ENCODE assay signal across 29 cellular contexts in the genomic region with DNA sequence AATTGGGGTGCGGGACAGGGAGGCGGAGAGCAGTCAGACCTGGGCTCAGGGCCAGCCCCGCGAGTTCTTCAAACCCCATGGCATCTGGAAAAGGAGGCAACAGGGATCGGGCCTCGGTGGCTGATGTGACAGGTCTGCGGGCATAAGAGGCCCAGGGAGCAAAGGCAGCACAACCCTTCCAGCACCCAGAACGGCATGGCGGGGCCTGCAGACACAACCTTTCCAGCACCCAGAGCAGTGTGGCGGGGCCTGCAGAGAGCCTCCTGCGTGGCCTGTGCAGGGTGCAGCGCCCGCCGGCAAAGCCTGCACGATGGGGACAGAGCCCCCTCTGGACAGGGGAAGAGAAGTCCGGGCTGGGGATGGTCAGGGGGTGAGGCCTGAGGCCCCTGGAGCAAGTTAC.
"Had no signal": no experiment of that assay in that cellular context is flagged by ENCODE, and none has a peak within 500 bp of the region (broad histone marks: within the 10 kb centered on the region; RNA-seq: fewer than 3 reads in every experiment).

No MANE protein-coding gene starts in this region.

- FAIRE-seq: astrocyte, keratinocyte, pancreas had no signal

- H3K9me3 ChIP-seq: neutrophil, pancreas, psoas muscle, right atrium auricular region, thyroid gland, upper lobe of right lung had no signal

- H3K27me3 Mint-ChIP-seq: activated CD4-positive, alpha-beta T cell treated with anti-CD3 and anti-CD28 coated beads for 36 hours; activated naive CD8-positive, alpha-beta T cell; activated T-cell treated with anti-CD3 and anti-CD28 coated beads, Interleukin-2, amount 50 U/mL, for 24 hours; memory B cell; stimulated activated naive CD8-positive, alpha-beta T cell treated with anti-CD3 and anti-CD28 coated beads, Interleukin-15, Interleukin-2, amounts not matched to agents 100 ng/mL and 50 ng/mL, for 24 hours had no signal

- H3K27ac Mint-ChIP-seq: activated CD4-positive, alpha-beta T cell treated with anti-CD3 and anti-CD28 coated beads for 36 hours; activated naive CD8-positive, alpha-beta T cell; activated T-cell treated with anti-CD3 and anti-CD28 coated beads, Interleukin-2, amount 50 U/mL, for 24 hours; activated T-helper 2 cell treated with anti-CD3 and anti-CD28 coated beads, Interferon-gamma antibody, Interleukin-2, Interleukin-4, amounts not matched to agents 10 μg/mL and 5 μg/mL and 100 μg/mL, durations not matched to agents 14 hours and 24 hours and 36 hours; memory B cell; stimulated activated naive CD8-positive, alpha-beta T cell treated with anti-CD3 and anti-CD28 coated beads, Interleukin-15, Interleukin-2, amounts not matched to agents 100 ng/mL and 50 ng/mL, for 24 hours; WTC11 had no signal

- H3K4me3 ChIP-seq: pancreas, psoas muscle, right atrium auricular region, thyroid gland, upper lobe of right lung had no signal

- H3K9me3 Mint-ChIP-seq: activated T-cell treated with anti-CD3 and anti-CD28 coated beads, Interleukin-2, amount 50 U/mL, for 24 hours; activated T-helper 2 cell treated with anti-CD3 and anti-CD28 coated beads, Interferon-gamma antibody, Interleukin-2, Interleukin-4, amounts not matched to agents 10 μg/mL and 5 μg/mL and 100 μg/mL, durations not matched to agents 14 hours and 24 hours and 36 hours; memory B cell; stimulated activated naive CD8-positive, alpha-beta T cell treated with anti-CD3 and anti-CD28 coated beads, Interleukin-15, Interleukin-2, amounts not matched to agents 100 ng/mL and 50 ng/mL, for 24 hours; WTC11 had no signal

- DNase-seq: activated CD4-positive, alpha-beta T cell treated with anti-CD3 and anti-CD28 coated beads for 36 hours; activated CD4-positive, alpha-beta T cell treated with anti-CD3 and anti-CD28 coated beads, Interleukin-2, amount 50 U/mL, for 4 hours; activated CD8-positive, alpha-beta memory T cell treated with anti-CD3 and anti-CD28 coated beads for 24 hours; activated CD8-positive, alpha-beta memory T cell treated with anti-CD3 and anti-CD28 coated beads, Interleukin-2, amount 50 U/mL, for 4 hours; activated naive CD4-positive, alpha-beta T cell; activated T-cell treated with anti-CD3 and anti-CD28 coated beads, Interleukin-2, amount 50 U/mL, for 24 hours; central memory CD4-positive, alpha-beta T cell; dermis blood vessel endothelial cell; effector CD8-positive, alpha-beta T cell; erythroblast; foreskin fibroblast; left colon; psoas muscle; stimulated activated CD4-positive, alpha-beta T cell treated with anti-CD3 and anti-CD28 coated beads, Interleukin-12 subunit alpha, Interleukin-12 subunit beta, amount 100 ng/mL, for 4 hours; stimulated activated CD4-positive, alpha-beta T cell treated with anti-CD3 and anti-CD28 coated beads, Interleukin-4, amount 100 ng/mL, for 4 hours; substantia nigra; T-helper 9 cell; thyroid gland; upper lobe of right lung had no signal

- H3K27me3 ChIP-seq: neutrophil, pancreas, right atrium auricular region, thyroid gland, upper lobe of right lung had no signal

- H3K4me1 Mint-ChIP-seq: activated CD4-positive, alpha-beta T cell treated with anti-CD3 and anti-CD28 coated beads for 36 hours had no signal

- H3K36me3 ChIP-seq: pancreas, right atrium auricular region, thyroid gland, upper lobe of right lung had no signal

- H3K4me3 Mint-ChIP-seq: activated CD4-positive, alpha-beta T cell treated with anti-CD3 and anti-CD28 coated beads for 36 hours; activated naive CD8-positive, alpha-beta T cell; activated T-cell treated with anti-CD3 and anti-CD28 coated beads, Interleukin-2, amount 50 U/mL, for 24 hours; memory B cell; stimulated activated naive CD8-positive, alpha-beta T cell treated with anti-CD3 and anti-CD28 coated beads, Interleukin-15, Interleukin-2, amounts not matched to agents 100 ng/mL and 50 ng/mL, for 24 hours; WTC11 had no signal

- H3K27ac ChIP-seq: neutrophil, pancreas, psoas muscle, right atrium auricular region, thyroid gland, upper lobe of right lung had no signal

- H3K4me1 ChIP-seq: pancreas, psoas muscle, right atrium auricular region, thyroid gland, upper lobe of right lung had no signal

- ATAC-seq: activated CD4-positive, alpha-beta T cell treated with anti-CD3 and anti-CD28 coated beads for 36 hours; left colon; pancreas; psoas muscle; upper lobe of right lung; WTC11 had no signal
